In genomic region chr19:6802336-6803035, GRCh38 we compare ENCODE assay signal across 8 cellular contexts. TPM values are rescaled to one million over a fixed set of nuclear protein-coding genes. Genes with fewer than 3 reads are reported as not detected.
DNase-seq lines count a peak whose midpoint lies in the region; ATAC-seq and TF ChIP-seq lines count a peak whose summit lies in the region.

No MANE protein-coding gene starts in this region.

- H3K4me3 ChIP-seq in heart right ventricle: peak overlapping the region in 1 of 10 donors; percentile 44

- DNase-seq in CMK (ENCODE audit: low read depth) (peak; percentile 87), NCI-H774 (lab: John Stamatoyannopoulos, UW) (peak; percentile 26), heart right ventricle (peak; percentile 10 to 29), COR-L47 (lab: John Stamatoyannopoulos, UW) (no peak)
- peak; percentile 85 for DNase-seq in activated CD8-positive, alpha-beta memory T cell treated with anti-CD3 and anti-CD28 coated beads, Interleukin-2, amount 50 U/mL, for 48 hours
- DNase-seq in stimulated activated CD8-positive, alpha-beta memory T cell treated with anti-CD3 and anti-CD28 coated beads, Interleukin-12 subunit alpha, Interleukin-12 subunit beta, amount 100 ng/mL, for 24 hours (ENCODE audit: extremely low read depth): peak; percentile 56

- intact Hi-C loops in heart right ventricle (cut with DNase I): no loop called here

- ATAC-seq in GM21737 (IDR thresholded peaks at IDR 0.05; ENCODE audit: unreplicated experiment) (peak; percentile 48), heart right ventricle (peak; percentile 66 to 88 (median 80)), GM18868 (IDR thresholded peaks at IDR 0.05; ENCODE audit: unreplicated experiment) (no peak)

- WGBS in heart right ventricle, 2 donors: 46 to 56% methylated on average over 9 of the region's 9 CpGs

- peaks cover 0 to 42% (median 7%) of the 10 kb centered on the region in 9 donors for H3K4me1 ChIP-seq in heart right ventricle

- H3K27ac ChIP-seq in heart right ventricle: peak overlapping the region in 3 of 10 donors; percentile 4 to 89 (median 47)

- no peaks in the 10 kb centered on the region for H3K9me3 ChIP-seq in heart right ventricle

- peaks cover 5 to 50% (median 25%) of the 10 kb centered on the region in 7 donors for H3K27me3 ChIP-seq in heart right ventricle

- peak in 1 of 9 donors; percentile 22 for TF ChIP-seq CTCF in heart right ventricle (IDR thresholded peaks at IDR 0.05)

- H3K36me3 ChIP-seq in heart right ventricle: no peaks in the 10 kb centered on the region

RNA-seq across cellular contexts. Expression of gene VAV1, which starts 30.0 kb away (rescaled TPM):
- total RNA-seq in heart right ventricle: 10 to 100 TPM in 1 of 10 donors, 1 to 10 TPM in 6, under 1 TPM in 3; 0.45 to 11.0 (median 1.4) TPM
- 1 to 10 TPM in 1 of 2 donors, under 1 TPM in 1; 0.70 to 1.3 TPM for polyA plus RNA-seq in heart right ventricle

RNA-seq across cellular contexts. Expression of gene SH2D3A, which starts 35.3 kb away (rescaled TPM):
- under 1 TPM in 5 of 10 donors, not detected in 5; 0.16 to 0.79 (median 0.36) TPM for total RNA-seq in heart right ventricle
- polyA plus RNA-seq in heart right ventricle: under 1 TPM; 0.17 to 0.37 TPM
